In genomic region chr2:238060542-238061309, GRCh38 we compare ENCODE assay signal across 8 cellular contexts. TPM values are rescaled to one million over a fixed set of nuclear protein-coding genes. Genes with fewer than 3 reads are reported as not detected.
A peak's percentile ranks its signal among the peaks of the same experiment; 100 is the strongest.
DNase-seq lines count a peak whose midpoint lies in the region; TF ChIP-seq lines count a peak whose summit lies in the region.

Gene SCLY, plus strand, starts transcription at chr2:238061001. Its CDS starts 54 bp downstream, at chr2:238061055.

- H3K9me3 ChIP-seq in H9 (ENCODE audit: control insufficient read depth, low read depth, low read length) = no peaks in the 10 kb centered on the region
- no peaks in the 10 kb centered on the region for H3K9me3 ChIP-seq in MM.1S (replicated peaks; ENCODE audit: insufficient read depth, low read length)
- no peaks in the 10 kb centered on the region for H3K9me3 ChIP-seq in stomach smooth muscle (ENCODE audit: control insufficient read depth in 2 of 2, low read length in 2 of 2)

- no peak for TF ChIP-seq CTCF in H9 (conservative IDR thresholded peaks at IDR 0.05)
- TF ChIP-seq CTCF in MM.1S (IDR thresholded peaks at IDR 0.05; ENCODE audit: low read length) = no peak
- no peak for TF ChIP-seq CTCF in fibroblast of villous mesenchyme (IDR thresholded peaks at IDR 0.05; ENCODE audit: insufficient read depth, low read depth, low read length)
- TF ChIP-seq CTCF in neural crest cell (conservative IDR thresholded peaks at IDR 0.05) = no peak

- no peak within 1 kb of the TSS for H3K23ac ChIP-seq in H9 (ENCODE audit: insufficient read length, low read depth, low read length)

- H2BK5ac ChIP-seq in H9 (ENCODE audit: insufficient read length, low read length) = no peak within 1 kb of the TSS

- no peaks in the 10 kb centered on the region; the same call in 1 of the 2 replicates for H3K36me3 ChIP-seq in MM.1S (replicated peaks; ENCODE audit: insufficient read depth, low read length)
- H3K36me3 ChIP-seq in stomach smooth muscle (ENCODE audit: control insufficient read depth in 2 of 2, insufficient read depth in 2 of 2, low read length in 2 of 2) = no peaks in the 10 kb centered on the region

- H3K27me3 ChIP-seq in H9 (ENCODE audit: insufficient read depth, low read length) = no peaks in the 10 kb centered on the region
- H3K27me3 ChIP-seq in MM.1S (replicated peaks; ENCODE audit: insufficient read depth, low read length) = no peaks in the 10 kb centered on the region
- H3K27me3 ChIP-seq in stomach smooth muscle (ENCODE audit: control insufficient read depth in 1 of 2, insufficient read depth in 2 of 2, low read length in 2 of 2) = no peaks in the 10 kb centered on the region

- H4K5ac ChIP-seq in H9 (ENCODE audit: insufficient read length, low read depth, low read length) = no peak within 1 kb of the TSS

- H3K4me3 Mint-ChIP-seq in H9 (peak within 1 kb of the TSS; percentile 88 to 93), neural crest cell (peak within 1 kb of the TSS; percentile 98)

- H3K4ac ChIP-seq in H9 (ENCODE audit: low read depth, low read length) = no peak within 1 kb of the TSS

- H2AFZ ChIP-seq in H9 (ENCODE audit: low read length) (no peak within 1 kb of the TSS), MM.1S (ENCODE audit: low read length) (peak within 1 kb of the TSS; percentile 88)

- H3K36me3 Mint-ChIP-seq in H9 (ENCODE audit: insufficient read depth in 1 of 3, low read depth in 3 of 3) = peaks cover 13 to 25% (median 21%) of the 10 kb centered on the region in 3 experiments
- H3K36me3 Mint-ChIP-seq in neural crest cell (ENCODE audit: low read depth) = peaks cover 18% of the 10 kb centered on the region

- H4K8ac ChIP-seq in H9 (replicated peaks; ENCODE audit: insufficient read length, low read depth, low read length) = no peak within 1 kb of the TSS

- H3K4me2 ChIP-seq in H9 (ENCODE audit: insufficient read depth, insufficient read length, low read length) = peak within 1 kb of the TSS; percentile 91
- peak within 1 kb of the TSS; percentile 95 for H3K4me2 ChIP-seq in MM.1S (ENCODE audit: low read depth, low read length)

- no peak within 1 kb of the TSS for H2BK120ac ChIP-seq in H9 (ENCODE audit: low read depth, low read length, poor library complexity, severe bottlenecking)

- WGBS in H9 (ENCODE audit: extremely low coverage, insufficient read length, low lambda C conversion rate) = no CpG with 5 or more reads among the region's 97 CpGs

- H3K9ac ChIP-seq in H9 (ENCODE audit: extremely low read depth, insufficient read length, low read length) (peak within 1 kb of the TSS; percentile 84), MM.1S (ENCODE audit: low read length) (peak within 1 kb of the TSS; percentile 91), stomach smooth muscle (ENCODE audit: low read length in 2 of 2) (peak within 1 kb of the TSS; percentile 94 to 96)

- H3F3A ChIP-seq in MM.1S (ENCODE audit: insufficient read depth, low read length) = peaks cover 9% of the 10 kb centered on the region

- H3K23me2 ChIP-seq in H9 (ENCODE audit: insufficient read length, low read depth, low read length, poor library complexity, severe bottlenecking) = peaks cover 9% of the 10 kb centered on the region

- peaks cover 2% of the 10 kb centered on the region; the same call in 1 of the 2 replicates for H3K79me2 ChIP-seq in H9 (ENCODE audit: insufficient read depth, low read length)
- H3K79me2 ChIP-seq in MM.1S (ENCODE audit: low read length) = peaks cover 17% of the 10 kb centered on the region

- no peak within 1 kb of the TSS for H2BK12ac ChIP-seq in H9 (ENCODE audit: insufficient read length, low read depth, low read length)

- no peaks in the 10 kb centered on the region for H4K20me1 ChIP-seq in H9 (ENCODE audit: control insufficient read depth, insufficient read depth, insufficient read length)
- H4K20me1 ChIP-seq in MM.1S (ENCODE audit: insufficient read depth, low read length) = no peaks in the 10 kb centered on the region

- H3K4me1 ChIP-seq in H9 (ENCODE audit: insufficient read depth, low read length) (peaks cover 6% of the 10 kb centered on the region), MM.1S (ENCODE audit: low read length) (peaks cover 10% of the 10 kb centered on the region; the same call in 1 of the 2 replicates), stomach smooth muscle (ENCODE audit: control insufficient read depth, insufficient read depth, low read length) (peaks cover 16% of the 10 kb centered on the region)

- peak within 1 kb of the TSS; percentile 88 for H3K14ac ChIP-seq in H9 (ENCODE audit: insufficient read depth, low read length)

- H3T11ph ChIP-seq in H9 (ENCODE audit: low read length) = no peak within 1 kb of the TSS

- no peak within 1 kb of the TSS for H3K27ac ChIP-seq in H9 (ENCODE audit: insufficient read length, low read depth, low read length)
- H3K27ac ChIP-seq in MM.1S (ENCODE audit: low read length) = peak within 1 kb of the TSS; percentile 52; the same call in 1 of the 2 replicates
- peak within 1 kb of the TSS; percentile 87 for H3K27ac ChIP-seq in stomach smooth muscle (ENCODE audit: low read length)

- H3K4me1 Mint-ChIP-seq in H9 (peaks cover 27 to 34% of the 10 kb centered on the region in 2 experiments), neural crest cell (peaks cover 38% of the 10 kb centered on the region)

- no peaks in the 10 kb centered on the region for H3K9me2 ChIP-seq in MM.1S (replicated peaks; ENCODE audit: insufficient read depth, low read length)

- H2BK20ac ChIP-seq in H9 (ENCODE audit: low read depth, low read length, poor library complexity, severe bottlenecking) = no peak within 1 kb of the TSS

- no peak within 1 kb of the TSS for H3K56ac ChIP-seq in H9 (ENCODE audit: insufficient read length, low read depth, low read length)

- H3K27ac Mint-ChIP-seq in H9 (peak within 1 kb of the TSS; percentile 93 to 98 (median 97)), neural crest cell (ENCODE audit: unreplicated experiment) (peak within 1 kb of the TSS; percentile 92)

- DNase-seq in ELR (ENCODE audit: low read depth) (peak; percentile 98), H9 (peak; percentile 98), MM.1S (peak; percentile 98), SIG-M5 (lab: John Stamatoyannopoulos, UW) (peak; percentile 64), activated gamma-delta T cell (lab: John Stamatoyannopoulos, UW) (peak; percentile 98), fibroblast of villous mesenchyme (ENCODE audit: low read depth) (peak; percentile 98), neural crest cell (ENCODE audit: low read depth, low spot score) (peak; percentile 82)

- no peak within 1 kb of the TSS for H4K91ac ChIP-seq in H9 (ENCODE audit: insufficient read length, low read depth, low read length)

- no peak within 1 kb of the TSS for H2BK15ac ChIP-seq in H9 (ENCODE audit: low read depth, low read length)

- H3K9me3 Mint-ChIP-seq in H9 = no peaks in the 10 kb centered on the region; a peak in 1 of 5 replicates
- H3K9me3 Mint-ChIP-seq in neural crest cell = peaks cover 5% of the 10 kb centered on the region

- peaks cover 4% of the 10 kb centered on the region for H3K79me1 ChIP-seq in H9 (ENCODE audit: insufficient read depth, low read depth, low read length, poor library complexity, severe bottlenecking)

- H3K27me3 Mint-ChIP-seq in H9 (ENCODE audit: low read depth) (peaks cover 8% of the 10 kb centered on the region; the same call in 1 of the 2 replicates), neural crest cell (ENCODE audit: low read depth) (peaks cover 2% of the 10 kb centered on the region)

- no peak within 1 kb of the TSS for H2AK5ac ChIP-seq in H9 (ENCODE audit: insufficient read length, low read length)

- H3K4me3 ChIP-seq in MM.1S (ENCODE audit: low read length) (peak within 1 kb of the TSS; percentile 95), fibroblast of villous mesenchyme (ENCODE audit: low read depth, low read length) (peak within 1 kb of the TSS; percentile 90), stomach smooth muscle (ENCODE audit: low read length in 2 of 2) (peak within 1 kb of the TSS; percentile 91 to 92)

- H3K18ac ChIP-seq in H9 (ENCODE audit: insufficient read length, low read depth, low read length) = peak within 1 kb of the TSS; percentile 66

RNA-seq across cellular contexts. Expression of gene SCLY, which starts in this region (rescaled TPM):
- 53.4 and 55.3 TPM in 2 replicates for total RNA-seq in H9 (2021)
- total RNA-seq in fibroblast of villous mesenchyme = 12.6 and 18.6 TPM in 2 replicates
- total RNA-seq in neural crest cell = 46.1 and 49.8 TPM in 2 replicates
